ENCODE assay signal across 17 cellular contexts in genomic region chr6:47714802-47715201, GRCh38. TPM values are rescaled to one million over a fixed set of nuclear protein-coding genes. Genes with fewer than 3 reads are reported as not detected.
"Had no signal": no experiment of that assay in that cellular context is flagged by ENCODE, and none has a peak within 500 bp of the region (broad histone marks: within the 10 kb centered on the region; RNA-seq: fewer than 3 reads in every experiment).

No MANE protein-coding gene starts in this region.

- H3K9me3 Mint-ChIP-seq: nephron had no signal

- H3K4me3 Mint-ChIP-seq: nephron had no signal

- H3K27ac Mint-ChIP-seq: nephron had no signal

- FAIRE-seq: bronchial epithelial cell, islet of Langerhans had no signal

- DNase-seq: activated CD4-positive, alpha-beta T cell treated with anti-CD3 and anti-CD28 coated beads for 1 hour; activated effector memory CD4-positive, alpha-beta T cell treated with anti-CD3 and anti-CD28 coated beads, Interleukin-2, amount 50 U/mL, for 16 hours; activated T-cell treated with anti-CD3 and anti-CD28 coated beads, Interleukin-2, amount 50 U/mL, for 1 hour; esophagus squamous epithelium; foreskin fibroblast; left lung; occipital lobe; sigmoid colon; stimulated activated CD4-positive, alpha-beta T cell treated with anti-CD3 and anti-CD28 coated beads, Interleukin-12 subunit alpha, Interleukin-12 subunit beta, amount 100 ng/mL, for 4 hours; stimulated activated CD4-positive, alpha-beta T cell treated with anti-CD3 and anti-CD28 coated beads, Interleukin-4, amount 100 ng/mL, for 1 hour; SW 1271; thyroid gland had no signal

- H3K4me1 Mint-ChIP-seq: nephron had no signal

- ATAC-seq: left lung had no signal

RNA-seq across cellular contexts. Expression of gene ADGRF4, which starts 16.4 kb away (rescaled TPM):
- total RNA-seq: ascending aorta, occipital lobe, pulmonary artery endothelial cell had no signal
